Comparison of ENCODE assay signal across 10 cellular contexts in genomic region chr6:149646599-149646998, GRCh38. TPM values are rescaled to one million over a fixed set of nuclear protein-coding genes. Genes with fewer than 3 reads are reported as not detected.
A peak's percentile ranks its signal among the peaks of the same experiment; 100 is the strongest.
DNase-seq lines count a peak whose midpoint lies in the region; ATAC-seq and TF ChIP-seq lines count a peak whose summit lies in the region.
"Had no signal": no experiment of that assay in that cellular context is flagged by ENCODE, and none has a peak within 500 bp of the region (broad histone marks: within the 10 kb centered on the region; RNA-seq: fewer than 3 reads in every experiment).

No MANE protein-coding gene starts in this region.

- intact Hi-C loops in right cardiac atrium (cut with DNase I), result loop anchor here in 1 of 4 donors (10.0 kb wide), 1 partner anchor 68 kb away; the partner anchor contains the start of gene LATS1
- intact Hi-C loops in left cardiac atrium (cut with DNase I), result no loop called here

- TF ChIP-seq CTCF in upper lobe of left lung (IDR thresholded peaks at IDR 0.05), result no peak

- DNase-seq in right cardiac atrium (no peak), left cardiac atrium (no peak), upper lobe of left lung (no peak), NCI-H2029 (lab: John Stamatoyannopoulos, UW) (no peak), HPDE6-E6E7 (ENCODE audit: extremely low spot score) (no peak), cerebellum (ENCODE audit: low spot score) (no peak)
- DNase-seq in activated naive CD8-positive, alpha-beta T cell treated with anti-CD3 and anti-CD28 coated beads for 36 hours, result no peak
- DNase-seq: MM.1S had no signal

- H3K27ac Mint-ChIP-seq in activated naive CD8-positive, alpha-beta T cell treated with anti-CD3 and anti-CD28 coated beads for 36 hours, result no peak overlapping the region

- H3K4me1 ChIP-seq in right cardiac atrium (ENCODE audit: control insufficient read depth, insufficient read depth, low read length), result peaks cover 6% of the 10 kb centered on the region
- no peaks in the 10 kb centered on the region for H3K4me1 ChIP-seq in iPS-20b (ENCODE audit: insufficient read depth, low read length)
- peaks cover 0 to 23% (median 16%) of the 10 kb centered on the region in 4 donors for H3K4me1 ChIP-seq in upper lobe of left lung

- peaks cover 26% of the 10 kb centered on the region for H3K4me1 Mint-ChIP-seq in activated naive CD8-positive, alpha-beta T cell treated with anti-CD3 and anti-CD28 coated beads for 36 hours

- ATAC-seq in right cardiac atrium (no peak), left cardiac atrium (no peak), upper lobe of left lung (ENCODE audit: low FRiP score in 2 of 2) (no peak)

- no peaks in the 10 kb centered on the region for H3K27me3 ChIP-seq in right cardiac atrium (ENCODE audit: control insufficient read depth, insufficient read depth)
- H3K27me3 ChIP-seq in iPS-20b (ENCODE audit: insufficient read depth, low read length), result peaks cover 7% of the 10 kb centered on the region; the same call in 1 of the 2 replicates
- no peaks in the 10 kb centered on the region for H3K27me3 ChIP-seq in upper lobe of left lung
- H3K27me3 ChIP-seq: transverse colon had no signal

- H3K36me3 Mint-ChIP-seq in activated naive CD8-positive, alpha-beta T cell treated with anti-CD3 and anti-CD28 coated beads for 36 hours, result peaks cover 3% of the 10 kb centered on the region

- 78% methylated on average over 3 of the region's 3 CpGs for WGBS in right cardiac atrium
- 76 to 79% methylated on average over 3 of the region's 3 CpGs for WGBS in upper lobe of left lung, 2 donors

- no peaks in the 10 kb centered on the region for H3K9me3 ChIP-seq in right cardiac atrium (ENCODE audit: control insufficient read depth, low read length)
- no peaks in the 10 kb centered on the region for H3K9me3 ChIP-seq in iPS-20b (ENCODE audit: insufficient read depth, low read depth, low read length)
- H3K9me3 ChIP-seq in upper lobe of left lung, result no peaks in the 10 kb centered on the region
- H3K9me3 ChIP-seq: transverse colon had no signal

- H3K27ac ChIP-seq in right cardiac atrium (ENCODE audit: low read length) (no peak overlapping the region), iPS-20b (ENCODE audit: low read length) (no peak overlapping the region), upper lobe of left lung (no peak overlapping the region)

- no peak for TF ChIP-seq EP300 in upper lobe of left lung (IDR thresholded peaks at IDR 0.05)

- H3K4me3 Mint-ChIP-seq in activated naive CD8-positive, alpha-beta T cell treated with anti-CD3 and anti-CD28 coated beads for 36 hours, result peak overlapping the region; percentile 81

- peak overlapping the region; percentile 74 for H3K4me3 ChIP-seq in right cardiac atrium (ENCODE audit: low read length)
- H3K4me3 ChIP-seq in iPS-20b (ENCODE audit: low read length), result peak overlapping the region; percentile 89
- peak overlapping the region in 3 of 4 donors; percentile 78 to 94 (median 86) for H3K4me3 ChIP-seq in upper lobe of left lung

- H3K9ac ChIP-seq in iPS-20b (ENCODE audit: low read depth, low read length), result peak overlapping the region; percentile 81; the same call in 1 of the 2 replicates

- no peak for TF ChIP-seq POLR2A in upper lobe of left lung (IDR thresholded peaks at IDR 0.05)

- H3K36me3 ChIP-seq in iPS-20b (ENCODE audit: insufficient read depth, low read depth, low read length) (no peaks in the 10 kb centered on the region), upper lobe of left lung (no peaks in the 10 kb centered on the region)
- H3K36me3 ChIP-seq: transverse colon had no signal

- no peaks in the 10 kb centered on the region for H3K27me3 Mint-ChIP-seq in activated naive CD8-positive, alpha-beta T cell treated with anti-CD3 and anti-CD28 coated beads for 36 hours

- H3K9me3 Mint-ChIP-seq in activated naive CD8-positive, alpha-beta T cell treated with anti-CD3 and anti-CD28 coated beads for 36 hours, result no peaks in the 10 kb centered on the region

RNA-seq across cellular contexts. Expression of gene KATNA1, which starts 1.9 kb away (rescaled TPM):
- total RNA-seq in right cardiac atrium (10 to 100 TPM in 3 of 4 donors, 1 to 10 TPM in 1; 9.9 to 13.4 (median 13.1) TPM), left cardiac atrium (10 to 100 TPM; 10.5 to 12.6 TPM), upper lobe of left lung (10 to 100 TPM in 5 of 6 donors, 1 to 10 TPM in 1; 7.2 to 36.1 (median 16.3) TPM), cerebellum (17.0 TPM)
- 10.3 TPM for polyA plus RNA-seq in right cardiac atrium
- 10 to 100 TPM; 21.9 to 23.2 TPM for total RNA-seq in activated naive CD8-positive, alpha-beta T cell treated with anti-CD3 and anti-CD28 coated beads for 36 hours
